Comparison of ENCODE assay signal across 26 cellular contexts in genomic region chr3:131850223-131850622, GRCh38.
DNase-seq lines count a peak whose midpoint lies in the region; ATAC-seq, FAIRE-seq and TF ChIP-seq lines count a peak whose summit lies in the region.
"Had no signal": no experiment of that assay in that cellular context is flagged by ENCODE, and none has a peak within 500 bp of the region (broad histone marks: within the 10 kb centered on the region; RNA-seq: fewer than 3 reads in every experiment).

No MANE protein-coding gene starts in this region.

- no peak overlapping the region for H2BK12ac ChIP-seq in H1 (ENCODE audit: low read depth, low read length)

- H3K9ac ChIP-seq in H1 (replicated peaks in 1 of 4; ENCODE audit: extremely low read depth in 1 of 4, low read depth in 3 of 4, low read length in 3 of 4) = no peak overlapping the region
- H3K9ac ChIP-seq: BLaER1 had no signal

- BruUV-seq in A673 (replicated peaks; lab: Mats Ljungman, UMichigan) = no TSS peak

- no peaks in the 10 kb centered on the region for H3K27me3 ChIP-seq in A673 (replicated peaks; ENCODE audit: insufficient read depth, low read depth, low read length, poor library complexity)
- no peaks in the 10 kb centered on the region for H3K27me3 ChIP-seq in H1 (replicated peaks in 1 of 4; ENCODE audit: control insufficient read depth in 3 of 4, extremely low read depth in 1 of 4, insufficient read depth in 3 of 4, low read length in 3 of 4)
- H3K27me3 ChIP-seq: BE2C, BLaER1 had no signal

- FAIRE-seq in H1 (lab: Jason Lieb, UNC) = no peak
- FAIRE-seq: A549, GM12878, GM12892, GM18507 had no signal

- peaks cover 70% of the 10 kb centered on the region for H3K4me1 ChIP-seq in A673 (ENCODE audit: insufficient read depth, low read length, poor library complexity, severe bottlenecking)
- no peaks in the 10 kb centered on the region for H3K4me1 ChIP-seq in H1 (replicated peaks in 1 of 4; ENCODE audit: control insufficient read depth in 3 of 4, insufficient read depth in 4 of 4, low read length in 3 of 4)
- H3K4me1 ChIP-seq: A549, BE2C had no signal

- no peak overlapping the region for H3K4me3 Mint-ChIP-seq in activated CD4-positive, alpha-beta T cell treated with anti-CD3 and anti-CD28 coated beads, Interleukin-2, amount 10 ng/mL, durations not matched to agents 24 days and 14 days
- H3K4me3 Mint-ChIP-seq in activated CD4-positive, alpha-beta T cell treated with anti-CD3 and anti-CD28 coated beads for 36 hours = no peak overlapping the region
- H3K4me3 Mint-ChIP-seq: CD14-positive monocyte; CD4-positive, alpha-beta memory T cell; CD4-positive, CD25-positive, alpha-beta regulatory T cell; CD8-positive, alpha-beta memory T cell had no signal

- peak; percentile 6 for DNase-seq in activated CD4-positive, alpha-beta T cell treated with anti-CD3 and anti-CD28 coated beads, Interleukin-2, amount 10 ng/mL, durations not matched to agents 24 days and 14 days
- DNase-seq in activated CD4-positive, alpha-beta T cell treated with anti-CD3 and anti-CD28 coated beads for 36 hours = no peak
- DNase-seq in A673 (ENCODE audit: low spot score) (peak; percentile 37), H1 (ENCODE audit: low read depth in 1 of 2, low spot score in 2 of 2) (no peak), omental fat pad (ENCODE audit: low spot score) (no peak)
- DNase-seq: ACHN; BE2C; C1 segment of cervical spinal cord; CD4-positive, alpha-beta memory T cell; CD4-positive, CD25-positive, alpha-beta regulatory T cell; CD8-positive, alpha-beta memory T cell; COR-L47; DMS 273 treated with DMSO at 0.1 percent for 48 hours; DMS153; DMS53; DMS79; DND-41; EL; GDM1 had no signal

- H3K23me2 ChIP-seq in H1 (ENCODE audit: low read depth, low read length) = no peaks in the 10 kb centered on the region

- H3K14ac ChIP-seq in H1 (ENCODE audit: insufficient read length) = no peak overlapping the region

- no peaks in the 10 kb centered on the region for H4K20me1 ChIP-seq in H1 (replicated peaks in 1 of 2; ENCODE audit: control insufficient read depth in 1 of 2, insufficient read depth in 2 of 2, low read length in 2 of 2)
- H4K20me1 ChIP-seq: BLaER1 had no signal

- POLR2A ChIA-PET in activated CD4-positive, alpha-beta T cell treated with anti-CD3 and anti-CD28 coated beads for 36 hours (lab: Charles Lee) = no interaction called here
- POLR2A ChIA-PET in A673 (lab: Charles Lee; ENCODE audit: low non-redundant PET) (no interaction called here), H1 (lab: Charles Lee; ENCODE audit: partially characterized antibody) (no interaction called here)

- TF ChIP-seq POLR2A in H1 (IDR thresholded peaks at IDR 0.05; ENCODE audit: control extremely low read depth in 1 of 2, low read depth in 2 of 2, low read length in 2 of 2) = no peak

- H3K27ac ChIP-seq in A673 (ENCODE audit: low read depth, low read length, poor library complexity, severe bottlenecking) (peak overlapping the region; percentile 97), H1 (ENCODE audit: low read depth, low read length) (no peak overlapping the region)
- H3K27ac ChIP-seq: 22Rv1, A549, BLaER1 had no signal

- H3K36me3 ChIP-seq in A673 (ENCODE audit: insufficient read depth, low read length, poor library complexity, severe bottlenecking) (no peaks in the 10 kb centered on the region), H1 (ENCODE audit: control insufficient read depth in 2 of 4, insufficient read depth in 4 of 4, low read length in 3 of 4) (no peaks in the 10 kb centered on the region)
- H3K36me3 ChIP-seq: BE2C, BLaER1 had no signal

- TF ChIP-seq CTCF in A673 (conservative IDR thresholded peaks at IDR 0.05; ENCODE audit: low read depth, low read length) = no peak
- TF ChIP-seq CTCF in H1 (IDR thresholded peaks at IDR 0.05; ENCODE audit: control extremely low read depth in 1 of 3, insufficient read depth in 1 of 3, low read depth in 1 of 3, low read length in 3 of 3) = no peak
- no peak for TF ChIP-seq CTCF in omental fat pad (IDR thresholded peaks at IDR 0.05)

- no peaks in the 10 kb centered on the region for H3K9me3 Mint-ChIP-seq in activated CD4-positive, alpha-beta T cell treated with anti-CD3 and anti-CD28 coated beads, Interleukin-2, amount 10 ng/mL, durations not matched to agents 24 days and 14 days
- H3K9me3 Mint-ChIP-seq in activated CD4-positive, alpha-beta T cell treated with anti-CD3 and anti-CD28 coated beads for 36 hours (ENCODE audit: low read depth) = no peaks in the 10 kb centered on the region
- H3K9me3 Mint-ChIP-seq: CD8-positive, alpha-beta memory T cell had no signal

- TF ChIP-seq RAD21 in H1 (IDR thresholded peaks at IDR 0.05 in 1 of 2, conservative IDR thresholded peaks at IDR 0.05 in 1 of 2; ENCODE audit: low read depth in 2 of 2, low read length in 2 of 2) = no peak

- H2AFZ ChIP-seq in H1 (ENCODE audit: low read length) = no peak overlapping the region

- no peak overlapping the region for H3K18ac ChIP-seq in H1 (ENCODE audit: extremely low read depth, low read length)

- no peaks in the 10 kb centered on the region for H3K36me3 Mint-ChIP-seq in activated CD4-positive, alpha-beta T cell treated with anti-CD3 and anti-CD28 coated beads, Interleukin-2, amount 10 ng/mL, durations not matched to agents 24 days and 14 days (ENCODE audit: low read depth)
- H3K36me3 Mint-ChIP-seq in activated CD4-positive, alpha-beta T cell treated with anti-CD3 and anti-CD28 coated beads for 36 hours (ENCODE audit: low read depth) = no peaks in the 10 kb centered on the region
- H3K36me3 Mint-ChIP-seq: CD14-positive monocyte; CD4-positive, alpha-beta memory T cell; CD4-positive, CD25-positive, alpha-beta regulatory T cell; CD8-positive, alpha-beta memory T cell had no signal

- H3K27me3 Mint-ChIP-seq in activated CD4-positive, alpha-beta T cell treated with anti-CD3 and anti-CD28 coated beads, Interleukin-2, amount 10 ng/mL, durations not matched to agents 24 days and 14 days = no peaks in the 10 kb centered on the region
- H3K27me3 Mint-ChIP-seq in activated CD4-positive, alpha-beta T cell treated with anti-CD3 and anti-CD28 coated beads for 36 hours = peaks cover 4% of the 10 kb centered on the region
- H3K27me3 Mint-ChIP-seq: CD4-positive, CD25-positive, alpha-beta regulatory T cell had no signal

- no peak overlapping the region for H2BK15ac ChIP-seq in H1 (ENCODE audit: low read length)

- H3K4me1 Mint-ChIP-seq in activated CD4-positive, alpha-beta T cell treated with anti-CD3 and anti-CD28 coated beads, Interleukin-2, amount 10 ng/mL, durations not matched to agents 24 days and 14 days = no peaks in the 10 kb centered on the region
- no peaks in the 10 kb centered on the region for H3K4me1 Mint-ChIP-seq in activated CD4-positive, alpha-beta T cell treated with anti-CD3 and anti-CD28 coated beads for 36 hours
- H3K4me1 Mint-ChIP-seq: CD4-positive, alpha-beta memory T cell; CD4-positive, CD25-positive, alpha-beta regulatory T cell; CD8-positive, alpha-beta memory T cell had no signal

- no peak overlapping the region for H4K5ac ChIP-seq in H1 (ENCODE audit: insufficient read length, low read depth, low read length)

- no peak overlapping the region for H4K91ac ChIP-seq in H1 (replicated peaks; ENCODE audit: insufficient read length, low read length)

- intact Hi-C loops in activated CD4-positive, alpha-beta T cell treated with anti-CD3 and anti-CD28 coated beads, Interleukin-2, amount 10 ng/mL, durations not matched to agents 24 days and 14 days (cut with micrococcal nuclease) = no loop called here
- intact Hi-C loops in activated CD4-positive, alpha-beta T cell treated with anti-CD3 and anti-CD28 coated beads for 36 hours (cut with DNase I, micrococcal nuclease) = no loop called here
- intact Hi-C loops in A673 (cut with micrococcal nuclease; ENCODE audit: unreplicated experiment) = no loop called here

- WGBS in H1 (ENCODE audit: extremely low coverage in 1 of 2, insufficient coverage in 1 of 2, insufficient read length in 1 of 2, insufficient replicate concordance in 2 of 2, low coverage in 1 of 2, low lambda C conversion rate in 2 of 2, missing lambda C conversion rate in 1 of 2), 2 experiments = 92% methylated on average over 3 of the region's 3 CpGs; no CpG with 5 or more reads in 1 of the 2 experiments

- ATAC-seq in activated CD4-positive, alpha-beta T cell treated with anti-CD3 and anti-CD28 coated beads for 36 hours = no peak
- ATAC-seq in omental fat pad (ENCODE audit: low FRiP score) = no peak
- ATAC-seq: A549, GM12878 had no signal

- H2BK5ac ChIP-seq in H1 (ENCODE audit: low read depth, low read length) = no peak overlapping the region

- H2BK120ac ChIP-seq in H1 (replicated peaks; ENCODE audit: low read depth, low read length) = no peak overlapping the region

- no peak overlapping the region for H2BK20ac ChIP-seq in H1 (ENCODE audit: low read length)

- no peaks in the 10 kb centered on the region for H3K79me1 ChIP-seq in H1 (ENCODE audit: low read depth, low read length)

- no peaks in the 10 kb centered on the region for H3K79me2 ChIP-seq in H1 (ENCODE audit: control insufficient read depth in 1 of 2, insufficient read depth in 2 of 2, low read length in 2 of 2)

- no peak overlapping the region for H3K23ac ChIP-seq in H1 (ENCODE audit: insufficient read length)

- no peak overlapping the region for H3K27ac Mint-ChIP-seq in activated CD4-positive, alpha-beta T cell treated with anti-CD3 and anti-CD28 coated beads, Interleukin-2, amount 10 ng/mL, durations not matched to agents 24 days and 14 days
- no peak overlapping the region for H3K27ac Mint-ChIP-seq in activated CD4-positive, alpha-beta T cell treated with anti-CD3 and anti-CD28 coated beads for 36 hours
- H3K27ac Mint-ChIP-seq: CD14-positive monocyte; CD4-positive, alpha-beta memory T cell; CD4-positive, CD25-positive, alpha-beta regulatory T cell; CD8-positive, alpha-beta memory T cell had no signal

- H3K4ac ChIP-seq in H1 (replicated peaks; ENCODE audit: insufficient read length, low read depth, low read length) = no peak overlapping the region

- H3K9me3 ChIP-seq in A673 (ENCODE audit: low read depth, low read length, poor library complexity, severe bottlenecking) = peaks cover 8% of the 10 kb centered on the region
- H3K9me3 ChIP-seq in H1 (ENCODE audit: insufficient read depth in 2 of 2, low read depth in 1 of 2, low read length in 1 of 2) = no peaks in the 10 kb centered on the region
- H3K9me3 ChIP-seq: A549, BE2C, BLaER1 had no signal

- no peak overlapping the region for H3K4me3 ChIP-seq in A673 (ENCODE audit: low read depth, low read length, poor library complexity, severe bottlenecking)
- no peak overlapping the region for H3K4me3 ChIP-seq in H1 (ENCODE audit: extremely low read depth in 1 of 4, insufficient read depth in 2 of 4, low read depth in 3 of 4, low read length in 4 of 4)
- H3K4me3 ChIP-seq: A549, BLaER1, GM12878 had no signal

- no peak overlapping the region for H3K56ac ChIP-seq in H1 (replicated peaks; ENCODE audit: insufficient read length, low read depth, low read length)

- CTCF ChIA-PET in activated CD4-positive, alpha-beta T cell treated with anti-CD3 and anti-CD28 coated beads for 36 hours (lab: Charles Lee) = no interaction called here
- CTCF ChIA-PET in A673 (lab: Charles Lee) = no interaction called here
- CTCF ChIA-PET in H1 (lab: Charles Lee; ENCODE audit: partially characterized antibody) = interaction anchor here (1.4 kb wide), 1 partner anchor 55 kb away, joined by 4 read pairs; no protein-coding TSS in a partner anchor

- TF ChIP-seq EP300 in H1 (IDR thresholded peaks at IDR 0.05; ENCODE audit: borderline replicate concordance in 1 of 2, low read depth in 2 of 2, low read length in 2 of 2) = no peak

- H2AK5ac ChIP-seq in H1 (ENCODE audit: low read depth, low read length) = no peak overlapping the region

- no peak overlapping the region for H3K4me2 ChIP-seq in H1 (ENCODE audit: insufficient read depth in 1 of 2, low read depth in 2 of 2, low read length in 2 of 2)
- H3K4me2 ChIP-seq: A549 had no signal

- H4K8ac ChIP-seq in H1 (ENCODE audit: extremely low read depth, insufficient read depth, low read length) = no peak overlapping the region

Comparison
In these comparisons a context has a peak if more than half of its experiments do, and no peak if none do; other contexts are left out.
1. DNase-seq: peak in activated CD4-positive, alpha-beta T cell treated with anti-CD3 and anti-CD28 coated beads, Interleukin-2, amount 10 ng/mL, durations not matched to agents 24 days and 14 days (single experiment) and A673 (single experiment); none in activated CD4-positive, alpha-beta T cell treated with anti-CD3 and anti-CD28 coated beads for 36 hours (single experiment), H1 (0 of 2) and omental fat pad (single experiment).